In genomic region chr3:38136807-38137614, GRCh38 we compare ENCODE assay signal across 1 cellular context.
TF ChIP-seq lines count a peak whose summit lies in the region.

TSS of gene ACAA1 (minus strand) at chr3:38137127. CDS start at chr3:38137035, 92 bp downstream.

TF ChIP-seq in HepG2, 621 proteins besides CTCF, POLR2A, EP300 and RAD21 (continued from another document and continues in another):
- TF ChIP-seq ARID3A (IDR thresholded peaks at IDR 0.05; ENCODE audit: low read depth, low read length): 0 out of 2 replicates have a peak, but pooled peaks have one; percentile 20
- 0 out of 2 replicates have a peak, but pooled peaks have one; percentile 17 for TF ChIP-seq LCORL (IDR thresholded peaks at IDR 0.05)
- TF ChIP-seq LCORL (CRISPR knock-in tag; IDR thresholded peaks at IDR 0.05): peak; percentile 54; the same call in 1 of the 2 replicates
- peak; percentile 23; the same call in 1 of the 2 replicates for TF ChIP-seq YEATS2 (CRISPR knock-in tag; IDR thresholded peaks at IDR 0.05; ENCODE audit: borderline replicate concordance)
- no peak for TF ChIP-seq ZNF660 (CRISPR knock-in tag; IDR thresholded peaks at IDR 0.05; ENCODE audit: borderline replicate concordance, low read depth)
- TF ChIP-seq POLR2G (IDR thresholded peaks at IDR 0.05; ENCODE audit: low read depth, low read length): peak; percentile 93
- TF ChIP-seq AHDC1 (CRISPR knock-in tag; IDR thresholded peaks at IDR 0.05; ENCODE audit: borderline replicate concordance): peak; percentile 72
- TF ChIP-seq ZNF598 (CRISPR knock-in tag; IDR thresholded peaks at IDR 0.05; ENCODE audit: borderline replicate concordance): peak; percentile 10; the same call in 1 of the 2 replicates
- peak; percentile 61; the same call in 1 of the 2 replicates for TF ChIP-seq ZNF383 (CRISPR knock-in tag; IDR thresholded peaks at IDR 0.05; ENCODE audit: borderline replicate concordance)
- TF ChIP-seq ZNF609 (CRISPR knock-in tag; IDR thresholded peaks at IDR 0.05; ENCODE audit: borderline replicate concordance): no peak
- TF ChIP-seq TEF (CRISPR knock-in tag; IDR thresholded peaks at IDR 0.05): no peak
- no peak for TF ChIP-seq GABPA (IDR thresholded peaks at IDR 0.05; ENCODE audit: low read depth, low read length)
- TF ChIP-seq GABPA (CRISPR knock-in tag; IDR thresholded peaks at IDR 0.05; ENCODE audit: low read depth): peak; percentile 83
- no peak for TF ChIP-seq NAIF1 (CRISPR knock-in tag; IDR thresholded peaks at IDR 0.05; ENCODE audit: borderline replicate concordance)
- no peak for TF ChIP-seq NR3C1 (CRISPR knock-in tag; IDR thresholded peaks at IDR 0.05)
- peak; percentile 51; the same call in 1 of the 2 replicates for TF ChIP-seq SALL1 (CRISPR knock-in tag; IDR thresholded peaks at IDR 0.05)
- 0 out of 2 replicates have a peak, but pooled peaks have one; percentile 16 for TF ChIP-seq MTERF4 (CRISPR knock-in tag; IDR thresholded peaks at IDR 0.05)
- TF ChIP-seq SNAPC4 (CRISPR knock-in tag; IDR thresholded peaks at IDR 0.05): peak; percentile 68; the same call in 1 of the 2 replicates
- TF ChIP-seq U2AF2 (IDR thresholded peaks at IDR 0.05; ENCODE audit: low read depth, low read length): no peak
- TF ChIP-seq PHF21A (CRISPR knock-in tag; IDR thresholded peaks at IDR 0.05): 0 out of 2 replicates have a peak, but pooled peaks have one; percentile 19
- peak; percentile 62; the same call in 1 of the 2 replicates for TF ChIP-seq GMEB1 (CRISPR knock-in tag; IDR thresholded peaks at IDR 0.05; ENCODE audit: borderline replicate concordance)
- TF ChIP-seq ZNF207 (IDR thresholded peaks at IDR 0.05; ENCODE audit: borderline replicate concordance): no peak
- peak; percentile 78; the same call in 1 of the 2 replicates for TF ChIP-seq UBTF (CRISPR knock-in tag; IDR thresholded peaks at IDR 0.05)
- peak; percentile 50 for TF ChIP-seq ZNF883 (CRISPR knock-in tag; IDR thresholded peaks at IDR 0.05; ENCODE audit: not compliant biosample characterization)
